ENCODE assay signal across 1 cellular context in genomic region chr21:37405629-37406028, GRCh38.
TF ChIP-seq lines count a peak whose summit lies in the region.

No MANE protein-coding gene starts in this region.

TF ChIP-seq in GM12878, 131 proteins besides CTCF, POLR2A, EP300 and RAD21:
- TF ChIP-seq NRF1 (conservative IDR thresholded peaks at IDR 0.05; ENCODE audit: low read depth, low read length): no peak
- TF ChIP-seq CREB1 (IDR thresholded peaks at IDR 0.05; ENCODE audit: low read depth): peak; percentile 37; the same call in 1 of the 2 replicates
